27 cellular contexts compared by ENCODE assay signal in genomic region chr1:18090636-18091035, GRCh38. TPM values are rescaled to one million over a fixed set of nuclear protein-coding genes. Genes with fewer than 3 reads are reported as not detected.
DNase-seq lines count a peak whose midpoint lies in the region; ATAC-seq and TF ChIP-seq lines count a peak whose summit lies in the region.
"Had no signal": no experiment of that assay in that cellular context is flagged by ENCODE, and none has a peak within 500 bp of the region (broad histone marks: within the 10 kb centered on the region; RNA-seq: fewer than 3 reads in every experiment).

No MANE protein-coding gene starts in this region.

- no peaks in the 10 kb centered on the region for H3K36me3 ChIP-seq in Caco-2 (ENCODE audit: control insufficient read depth, insufficient read depth, low read length)
- H3K36me3 ChIP-seq: BE2C, left lung, pancreas, Peyer's patch, right atrium auricular region, SJSA1 had no signal

- H3K4me3 ChIP-seq in Caco-2 (ENCODE audit: low read depth, low read length) = no peak overlapping the region
- H3K4me3 ChIP-seq: A549, left lung, pancreas, Peyer's patch, right atrium auricular region, SJSA1 had no signal

- H3K27me3 Mint-ChIP-seq in nephron progenitor cell (ENCODE audit: low read depth, poor library complexity) (peaks cover 18% of the 10 kb centered on the region), Caco-2 (ENCODE audit: insufficient read depth, unreplicated experiment) (peaks cover 5% of the 10 kb centered on the region)

- TF ChIP-seq CTCF in nephron progenitor cell (IDR thresholded peaks at IDR 0.05) (no peak), Caco-2 (IDR thresholded peaks at IDR 0.05; ENCODE audit: insufficient read depth in 1 of 2, low read depth in 1 of 2, low read length in 1 of 2, severe bottlenecking in 1 of 2, unreplicated experiment in 1 of 2) (no peak)

- no peaks in the 10 kb centered on the region for H3K27me3 ChIP-seq in Caco-2 (replicated peaks; ENCODE audit: control insufficient read depth, insufficient read depth, low read length)
- H3K27me3 ChIP-seq: BE2C, Peyer's patch, right atrium auricular region, SJSA1 had no signal

- H3K36me3 Mint-ChIP-seq in nephron progenitor cell (ENCODE audit: low read depth) (no peaks in the 10 kb centered on the region), Caco-2 (ENCODE audit: insufficient read depth, unreplicated experiment) (no peaks in the 10 kb centered on the region)
- H3K36me3 Mint-ChIP-seq: natural killer cell had no signal

- DNase-seq in NCI-H2029 (lab: John Stamatoyannopoulos, UW) (peak; percentile 26), NCI-H2029 treated with DMSO at 0.1 percent for 48 hours (lab: John Stamatoyannopoulos, UW) (no peak), NCI-H1105 treated with DMSO at 0.1 percent for 48 hours (lab: John Stamatoyannopoulos, UW) (peak; percentile 35), NCI-H82 (lab: John Stamatoyannopoulos, UW) (peak; percentile 93), nephron progenitor cell (peak; percentile 45), Caco-2 (no peak), left cardiac atrium (no peak)
- DNase-seq: activated CD4-positive, alpha-beta T cell treated with anti-CD3 and anti-CD28 coated beads for 48 hours; activated naive CD4-positive, alpha-beta T cell treated with anti-CD3 and anti-CD28 coated beads, Interleukin-2, amount 50 U/mL, for 16 hours; activated T-cell treated with anti-CD3 and anti-CD28 coated beads, Interleukin-2, amount 50 U/mL, for 72 hours; BE2C; IMR-90; left lung; midbrain; natural killer cell; pancreas; Peyer's patch; stimulated activated CD4-positive, alpha-beta T cell treated with anti-CD3 and anti-CD28 coated beads, Interleukin-4, amount 100 ng/mL, for 24 hours; stimulated activated naive CD8-positive, alpha-beta T cell treated with anti-CD3 and anti-CD28 coated beads, Interleukin-15, Interleukin-2, amounts not matched to agents 100 U/mL and 50 U/mL, for 24 hours; T-helper 1 cell had no signal

- no peaks in the 10 kb centered on the region for H3K9me3 ChIP-seq in Caco-2
- H3K9me3 ChIP-seq: A549, BE2C, left lung, pancreas, Peyer's patch, right atrium auricular region, SJSA1 had no signal

- H3K27ac Mint-ChIP-seq in nephron progenitor cell (no peak overlapping the region), Caco-2 (ENCODE audit: unreplicated experiment) (no peak overlapping the region)
- H3K27ac Mint-ChIP-seq: activated T-cell treated with anti-CD3 and anti-CD28 coated beads, Interleukin-2, amount 50 U/mL, for 72 hours; dendritic cell treated with granulocyte-macrophage colony-stimulating factor and Interleukin-4, amounts not matched to agents 40 ng/mL and 50 ng/mL, for 4 days; natural killer cell had no signal

- H3K4me3 Mint-ChIP-seq in nephron progenitor cell (no peak overlapping the region), Caco-2 (ENCODE audit: unreplicated experiment) (no peak overlapping the region)
- H3K4me3 Mint-ChIP-seq: activated T-cell treated with anti-CD3 and anti-CD28 coated beads, Interleukin-2, amount 50 U/mL, for 72 hours; dendritic cell treated with granulocyte-macrophage colony-stimulating factor and Interleukin-4, amounts not matched to agents 40 ng/mL and 50 ng/mL, for 4 days; natural killer cell had no signal

- peaks cover 3% of the 10 kb centered on the region for H3K9me3 Mint-ChIP-seq in nephron progenitor cell
- H3K9me3 Mint-ChIP-seq in Caco-2 (ENCODE audit: unreplicated experiment) = no peaks in the 10 kb centered on the region
- H3K9me3 Mint-ChIP-seq: activated T-cell treated with anti-CD3 and anti-CD28 coated beads, Interleukin-2, amount 50 U/mL, for 72 hours; dendritic cell treated with granulocyte-macrophage colony-stimulating factor and Interleukin-4, amounts not matched to agents 40 ng/mL and 50 ng/mL, for 4 days; natural killer cell had no signal

- ATAC-seq in HG02840 (IDR thresholded peaks at IDR 0.05; ENCODE audit: low FRiP score, unreplicated experiment) (no peak), left cardiac atrium (no peak)
- ATAC-seq: A549; activated T-cell treated with anti-CD3 and anti-CD28 coated beads, Interleukin-2, amount 50 U/mL, for 72 hours; left lung; natural killer cell; pancreas; stimulated activated naive CD8-positive, alpha-beta T cell treated with anti-CD3 and anti-CD28 coated beads, Interleukin-15, Interleukin-2, amounts not matched to agents 100 U/mL and 50 U/mL, for 24 hours had no signal

- no TSS peak for BruUV-seq in Caco-2 (replicated peaks; lab: Mats Ljungman, UMichigan)

- CTCF ChIA-PET in Caco-2 (lab: Charles Lee) = no interaction called here

- H3K4me1 Mint-ChIP-seq in nephron progenitor cell (peaks cover 26% of the 10 kb centered on the region), Caco-2 (ENCODE audit: low read depth, unreplicated experiment) (peaks cover 6% of the 10 kb centered on the region)
- H3K4me1 Mint-ChIP-seq: natural killer cell had no signal

- intact Hi-C loops in Caco-2 (cut with micrococcal nuclease; ENCODE audit: unreplicated experiment) (loop anchor here (10.0 kb wide), 1 partner anchor 166 kb away; no protein-coding TSS in a partner anchor), left cardiac atrium (cut with DNase I) (no loop called here)

- POLR2A ChIA-PET in Caco-2 (lab: Charles Lee) = no interaction called here

- no peaks in the 10 kb centered on the region for H3K4me1 ChIP-seq in Caco-2
- H3K4me1 ChIP-seq: A549, BE2C, left lung, pancreas, Peyer's patch, right atrium auricular region, SJSA1 had no signal

RNA-seq across cellular contexts. Expression of gene IGSF21, which starts 17.0 kb away (rescaled TPM):
- total RNA-seq in Caco-2 (2022) = not detected in 2 replicates
- 1 to 10 TPM; 1.0 to 3.0 TPM for total RNA-seq in left cardiac atrium
- total RNA-seq: activated T-cell treated with anti-CD3 and anti-CD28 coated beads, Interleukin-2, amount 50 U/mL, for 72 hours; Daoy; glomerular endothelial cell; IMR-90; natural killer cell; Peyer's patch; SJSA1 had no signal

Comparison
In these comparisons a context has a peak if more than half of its experiments do, and no peak if none do; other contexts are left out.
1. DNase-seq: peak in NCI-H2029 (single experiment), NCI-H1105 treated with DMSO at 0.1 percent for 48 hours (single experiment), NCI-H82 (single experiment) and nephron progenitor cell (single experiment); none in NCI-H2029 treated with DMSO at 0.1 percent for 48 hours (single experiment), Caco-2 (0 of 2) and left cardiac atrium (single experiment).